Comparison of ENCODE assay signal across 10 cellular contexts in genomic region chr1:200741808-200742207, GRCh38. TPM values are rescaled to one million over a fixed set of nuclear protein-coding genes. Genes with fewer than 3 reads are reported as not detected.
DNase-seq lines count a peak whose midpoint lies in the region; ATAC-seq and TF ChIP-seq lines count a peak whose summit lies in the region.
"Had no signal": no experiment of that assay in that cellular context is flagged by ENCODE, and none has a peak within 500 bp of the region (broad histone marks: within the 10 kb centered on the region; RNA-seq: fewer than 3 reads in every experiment).

No MANE protein-coding gene starts in this region.

- peaks cover 40% of the 10 kb centered on the region for H3K4me1 Mint-ChIP-seq in activated T-cell treated with anti-CD3 and anti-CD28 coated beads, Interleukin-2, amount 50 U/mL, for 4 hours (ENCODE audit: low read depth)

- H3K36me3 ChIP-seq in WERI-Rb-1: peaks cover 36% of the 10 kb centered on the region
- no peaks in the 10 kb centered on the region for H3K36me3 ChIP-seq in iPS-18a (ENCODE audit: control insufficient read depth, low read depth, low read length)
- no peaks in the 10 kb centered on the region for H3K36me3 ChIP-seq in subcutaneous abdominal adipose tissue (ENCODE audit: control insufficient read depth in 5 of 5, insufficient read depth in 5 of 5, low read length in 5 of 5)

- no peak for TF ChIP-seq CTCF in WERI-Rb-1 (IDR thresholded peaks at IDR 0.05; ENCODE audit: low read depth, low read length)

- no peaks in the 10 kb centered on the region for H3K27me3 Mint-ChIP-seq in activated T-cell treated with anti-CD3 and anti-CD28 coated beads, Interleukin-2, amount 50 U/mL, for 4 hours (ENCODE audit: low read depth)

- peak overlapping the region; percentile 13 for H3K4me3 Mint-ChIP-seq in activated T-cell treated with anti-CD3 and anti-CD28 coated beads, Interleukin-2, amount 50 U/mL, for 4 hours
- H3K4me3 Mint-ChIP-seq: stimulated activated naive B cell treated with anti-CD40 and anti-IgM and Interleukin-4, amounts not matched to agents 10 μg/mL and 1 μg/mL and 100 μg/mL, for 72 hours had no signal

- H3K27me3 ChIP-seq in WERI-Rb-1 (ENCODE audit: insufficient read depth, low read depth, severe bottlenecking): no peaks in the 10 kb centered on the region
- H3K27me3 ChIP-seq in iPS-18a (ENCODE audit: control insufficient read depth, insufficient read depth, low read length): peaks cover 10% of the 10 kb centered on the region
- H3K27me3 ChIP-seq in subcutaneous abdominal adipose tissue (ENCODE audit: control insufficient read depth in 5 of 5, insufficient read depth in 4 of 5, low read length in 5 of 5): no peaks in the 10 kb centered on the region

- H3K4me3 ChIP-seq in WERI-Rb-1 (ENCODE audit: low read depth, low read length): peak overlapping the region; percentile 92; the same call in 1 of the 2 replicates
- H3K4me3 ChIP-seq in iPS-18a (ENCODE audit: low read length): peak overlapping the region; percentile 85
- H3K4me3 ChIP-seq in subcutaneous abdominal adipose tissue (ENCODE audit: low read depth in 1 of 5, low read length in 5 of 5): peak overlapping the region; percentile 25 to 97 (median 92)

- no peaks in the 10 kb centered on the region for H3K9me3 Mint-ChIP-seq in activated T-cell treated with anti-CD3 and anti-CD28 coated beads, Interleukin-2, amount 50 U/mL, for 4 hours
- H3K9me3 Mint-ChIP-seq: stimulated activated naive B cell treated with anti-CD40 and anti-IgM and Interleukin-4, amounts not matched to agents 10 μg/mL and 1 μg/mL and 100 μg/mL, for 72 hours had no signal

- H3K36me3 Mint-ChIP-seq in activated T-cell treated with anti-CD3 and anti-CD28 coated beads, Interleukin-2, amount 50 U/mL, for 4 hours (ENCODE audit: insufficient read depth): peaks cover 5% of the 10 kb centered on the region

- no peak overlapping the region for H3K27ac ChIP-seq in WERI-Rb-1
- H3K27ac ChIP-seq in iPS-18a (ENCODE audit: low read length): no peak overlapping the region
- no peak overlapping the region for H3K27ac ChIP-seq in subcutaneous abdominal adipose tissue (ENCODE audit: low read depth, low read length)
- H3K27ac ChIP-seq: C4-2B had no signal

- H3K9ac ChIP-seq in iPS-18a (ENCODE audit: low read length) (no peak overlapping the region), subcutaneous abdominal adipose tissue (ENCODE audit: low read length in 5 of 5) (peak overlapping the region in 4 of 5 donors; percentile 2 to 60 (median 18))

- ATAC-seq in activated T-cell treated with anti-CD3 and anti-CD28 coated beads, Interleukin-2, amount 50 U/mL, for 4 hours: no peak
- no peak for ATAC-seq in GM18519 (IDR thresholded peaks at IDR 0.05; ENCODE audit: low FRiP score, unreplicated experiment)
- ATAC-seq: stimulated activated naive B cell treated with anti-CD40 and anti-IgM and Interleukin-4, amounts not matched to agents 10 μg/mL and 1 μg/mL and 100 μg/mL, for 72 hours had no signal

- peaks cover 19% of the 10 kb centered on the region for H3K4me1 ChIP-seq in iPS-18a (ENCODE audit: control insufficient read depth, low read depth, low read length)
- H3K4me1 ChIP-seq in subcutaneous abdominal adipose tissue (ENCODE audit: control insufficient read depth in 5 of 5, insufficient read depth in 5 of 5, low read length in 5 of 5): peaks cover 0 to 45% (median 39%) of the 10 kb centered on the region in 5 donors

- no peak for TF ChIP-seq POLR2A in erythroblast (IDR thresholded peaks at IDR 0.05; ENCODE audit: low read length)

- DNase-seq in activated T-cell treated with anti-CD3 and anti-CD28 coated beads, Interleukin-2, amount 50 U/mL, for 4 hours: no peak
- DNase-seq in activated T-cell treated with anti-CD3 and anti-CD28 coated beads, Interleukin-2, amount 50 U/mL, for 48 hours: no peak
- no peak for DNase-seq in WERI-Rb-1
- no peak for DNase-seq in NCI-H1417 treated with DMSO at 0.1 percent for 48 hours (lab: John Stamatoyannopoulos, UW)
- no peak for DNase-seq in erythroblast (lab: John Stamatoyannopoulos, UW)
- DNase-seq: stimulated activated naive B cell treated with anti-CD40 and anti-IgM and Interleukin-4, amounts not matched to agents 10 μg/mL and 1 μg/mL and 100 μg/mL, for 72 hours had no signal

- H3K9me3 ChIP-seq in WERI-Rb-1 (ENCODE audit: severe bottlenecking) (no peaks in the 10 kb centered on the region), iPS-18a (ENCODE audit: control insufficient read depth, low read depth, low read length) (no peaks in the 10 kb centered on the region), subcutaneous abdominal adipose tissue (ENCODE audit: control insufficient read depth in 5 of 5, low read length in 5 of 5) (no peaks in the 10 kb centered on the region)

RNA-seq across cellular contexts. Expression of gene CAMSAP2, which starts 3.1 kb away (rescaled TPM):
- 1 to 10 TPM; 3.2 to 4.4 (median 3.8) TPM for total RNA-seq in activated T-cell treated with anti-CD3 and anti-CD28 coated beads, Interleukin-2, amount 50 U/mL, for 4 hours
